26 cellular contexts compared by ENCODE assay signal in genomic region chr1:184049291-184049690, GRCh38.
"Had no signal": no experiment of that assay in that cellular context is flagged by ENCODE, and none has a peak within 500 bp of the region (broad histone marks: within the 10 kb centered on the region; RNA-seq: fewer than 3 reads in every experiment).

No MANE protein-coding gene starts in this region.

- H3K36me3 Mint-ChIP-seq: naive B cell had no signal

- H3K27me3 ChIP-seq: hepatocyte, neural progenitor cell, ovary, right atrium auricular region, right lobe of liver, tibial nerve, uterus had no signal

- H3K9me3 Mint-ChIP-seq: mesothelial cell of epicardium; naive B cell; nephron; stimulated activated memory B cell treated with anti-CD40 and anti-IgM and Interleukin-4, amounts not matched to agents 10 μg/mL and 1 μg/mL and 100 μg/mL, for 72 hours; stimulated activated naive CD8-positive, alpha-beta T cell treated with anti-CD3 and anti-CD28 coated beads, Interleukin-15, amount 100 ng/mL, for 72 hours; type B pancreatic cell had no signal

- H3K27ac Mint-ChIP-seq: mesothelial cell of epicardium; neural progenitor cell; stimulated activated memory B cell treated with anti-CD40 and anti-IgM and Interleukin-4, amounts not matched to agents 10 μg/mL and 1 μg/mL and 100 μg/mL, for 72 hours had no signal

- ATAC-seq: right lobe of liver; stimulated activated memory B cell treated with anti-CD40 and anti-IgM and Interleukin-4, amounts not matched to agents 10 μg/mL and 1 μg/mL and 100 μg/mL, for 72 hours; stimulated activated naive CD8-positive, alpha-beta T cell treated with anti-CD3 and anti-CD28 coated beads, Interleukin-15, amount 100 ng/mL, for 72 hours had no signal

- H3K36me3 ChIP-seq: left ventricle myocardium inferior, neural progenitor cell, neutrophil, ovary, prostate gland, right atrium auricular region, right lobe of liver, tibial nerve, uterus had no signal

- H3K4me1 ChIP-seq: prostate gland had no signal

- H3K4me3 Mint-ChIP-seq: mesothelial cell of epicardium; stimulated activated memory B cell treated with anti-CD40 and anti-IgM and Interleukin-4, amounts not matched to agents 10 μg/mL and 1 μg/mL and 100 μg/mL, for 72 hours; stimulated activated naive CD8-positive, alpha-beta T cell treated with anti-CD3 and anti-CD28 coated beads, Interleukin-15, amount 100 ng/mL, for 72 hours; type B pancreatic cell had no signal

- H3K9me3 ChIP-seq: left ventricle myocardium inferior, neutrophil, ovary, prostate gland, right atrium auricular region, right lobe of liver, tibial nerve, uterus had no signal

- DNase-seq: islet precursor cell; left ventricle myocardium inferior; mesendoderm; naive B cell; ovary; right lobe of liver; stimulated activated CD4-positive, alpha-beta T cell treated with anti-CD3 and anti-CD28 coated beads, Interleukin-1b, Interleukin-23, amount 100 ng/mL, for 48 hours; stimulated activated CD4-positive, alpha-beta T cell treated with anti-CD3 and anti-CD28 coated beads, Interleukin-2, amount 100 ng/mL, for 48 hours; stimulated activated CD4-positive, alpha-beta T cell treated with anti-CD3 and anti-CD28 coated beads, Interleukin-4, amount 100 ng/mL, for 4 hours; stimulated activated CD8-positive, alpha-beta memory T cell treated with anti-CD3 and anti-CD28 coated beads, Interleukin-4, amount 100 ng/mL, for 48 hours; stimulated activated naive CD4-positive, alpha-beta T cell treated with Interleukin-2 at 50 U/mL for 16 hours; stimulated activated naive CD8-positive, alpha-beta T cell treated with anti-CD3 and anti-CD28 coated beads, Interleukin-15, amount 100 ng/mL, for 72 hours; substantia nigra; uterus had no signal

- H3K4me3 ChIP-seq: hepatocyte, left ventricle myocardium inferior, lung, neural progenitor cell, ovary, prostate gland, right atrium auricular region, right lobe of liver, smooth muscle cell, tibial nerve, uterus had no signal
